ENCODE assay signal across 3 cellular contexts in the genomic region with DNA sequence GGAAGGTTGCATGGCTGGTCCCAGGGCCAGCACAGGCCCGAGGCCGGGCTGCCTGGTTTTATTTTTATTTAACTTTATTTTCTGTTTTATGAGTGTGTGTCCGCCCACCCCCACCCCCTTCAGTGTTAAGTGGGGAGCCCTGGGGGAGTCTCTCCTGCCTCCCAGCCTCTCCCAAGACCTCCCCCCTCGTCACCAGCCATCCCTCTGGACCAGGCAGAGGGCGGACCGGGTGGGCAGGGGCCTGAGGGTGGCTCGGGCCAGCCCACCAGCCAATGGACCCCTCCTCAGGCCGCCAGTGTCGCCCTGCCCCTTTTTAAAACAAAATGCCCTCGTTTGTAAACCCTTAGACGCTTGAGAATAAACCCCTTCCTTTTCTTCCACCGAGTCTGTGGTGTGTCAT.
TF ChIP-seq lines count a peak whose summit lies in the region.

No MANE protein-coding gene starts in this region.

TF ChIP-seq in SK-N-SH, 30 proteins besides CTCF, POLR2A, EP300 and RAD21:
- TF ChIP-seq, protein P1, sequence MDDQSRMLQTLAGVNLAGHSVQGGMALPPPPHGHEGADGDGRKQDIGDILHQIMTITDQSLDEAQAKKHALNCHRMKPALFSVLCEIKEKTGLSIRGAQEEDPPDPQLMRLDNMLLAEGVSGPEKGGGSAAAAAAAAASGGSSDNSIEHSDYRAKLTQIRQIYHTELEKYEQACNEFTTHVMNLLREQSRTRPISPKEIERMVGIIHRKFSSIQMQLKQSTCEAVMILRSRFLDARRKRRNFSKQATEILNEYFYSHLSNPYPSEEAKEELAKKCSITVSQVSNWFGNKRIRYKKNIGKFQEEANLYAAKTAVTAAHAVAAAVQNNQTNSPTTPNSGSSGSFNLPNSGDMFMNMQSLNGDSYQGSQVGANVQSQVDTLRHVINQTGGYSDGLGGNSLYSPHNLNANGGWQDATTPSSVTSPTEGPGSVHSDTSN (IDR thresholded peaks at IDR 0.05), result 0 out of 2 replicates have a peak, but pooled peaks have one; percentile 16
- TF ChIP-seq POLR2AphosphoS5 (IDR thresholded peaks at IDR 0.05; ENCODE audit: low read depth, low read length), result no peak

TF ChIP-seq in SK-N-SH treated with all-trans-retinoic acid at 6 μM for 48 hours, 23 proteins besides CTCF, POLR2A, EP300 and RAD21:
- TF ChIP-seq ZFP30 (CRISPR knock-in tag; IDR thresholded peaks at IDR 0.05) (no peak), RARB (CRISPR knock-in tag; IDR thresholded peaks at IDR 0.05) (no peak), ZC3H10 (CRISPR knock-in tag; IDR thresholded peaks at IDR 0.05) (no peak)
- TF ChIP-seq, protein P2, sequence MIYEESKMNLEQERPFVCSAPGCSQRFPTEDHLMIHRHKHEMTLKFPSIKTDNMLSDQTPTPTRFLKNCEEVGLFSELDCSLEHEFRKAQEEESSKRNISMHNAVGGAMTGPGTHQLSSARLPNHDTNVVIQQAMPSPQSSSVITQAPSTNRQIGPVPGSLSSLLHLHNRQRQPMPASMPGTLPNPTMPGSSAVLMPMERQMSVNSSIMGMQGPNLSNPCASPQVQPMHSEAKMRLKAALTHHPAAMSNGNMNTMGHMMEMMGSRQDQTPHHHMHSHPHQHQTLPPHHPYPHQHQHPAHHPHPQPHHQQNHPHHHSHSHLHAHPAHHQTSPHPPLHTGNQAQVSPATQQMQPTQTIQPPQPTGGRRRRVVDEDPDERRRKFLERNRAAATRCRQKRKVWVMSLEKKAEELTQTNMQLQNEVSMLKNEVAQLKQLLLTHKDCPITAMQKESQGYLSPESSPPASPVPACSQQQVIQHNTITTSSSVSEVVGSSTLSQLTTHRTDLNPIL (CRISPR knock-in tag; IDR thresholded peaks at IDR 0.05; ENCODE audit: low read depth), result no peak
- TF ChIP-seq, protein P3, sequence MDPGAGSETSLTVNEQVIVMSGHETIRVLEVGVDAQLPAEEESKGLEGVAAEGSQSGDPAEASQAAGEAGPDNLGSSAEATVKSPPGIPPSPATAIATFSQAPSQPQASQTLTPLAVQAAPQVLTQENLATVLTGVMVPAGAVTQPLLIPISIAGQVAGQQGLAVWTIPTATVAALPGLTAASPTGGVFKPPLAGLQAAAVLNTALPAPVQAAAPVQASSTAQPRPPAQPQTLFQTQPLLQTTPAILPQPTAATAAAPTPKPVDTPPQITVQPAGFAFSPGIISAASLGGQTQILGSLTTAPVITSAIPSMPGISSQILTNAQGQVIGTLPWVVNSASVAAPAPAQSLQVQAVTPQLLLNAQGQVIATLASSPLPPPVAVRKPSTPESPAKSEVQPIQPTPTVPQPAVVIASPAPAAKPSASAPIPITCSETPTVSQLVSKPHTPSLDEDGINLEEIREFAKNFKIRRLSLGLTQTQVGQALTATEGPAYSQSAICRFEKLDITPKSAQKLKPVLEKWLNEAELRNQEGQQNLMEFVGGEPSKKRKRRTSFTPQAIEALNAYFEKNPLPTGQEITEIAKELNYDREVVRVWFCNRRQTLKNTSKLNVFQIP (CRISPR knock-in tag; IDR thresholded peaks at IDR 0.05; ENCODE audit: borderline replicate concordance, low read depth), result no peak
TF ChIP-seq in SK-N-SH treated with all-trans-retinoic acid at 6 μM for 48 hours: peak in this region for 0.

TF ChIP-seq in K562, 482 proteins besides CTCF, POLR2A, EP300 and RAD21:
- TF ChIP-seq ZNF197 (CRISPR knock-in tag; IDR thresholded peaks at IDR 0.05; ENCODE audit: low read depth) (no peak), ZNF212 (CRISPR knock-in tag; IDR thresholded peaks at IDR 0.05) (no peak), SUPT5H (IDR thresholded peaks at IDR 0.05) (0 out of 2 replicates have a peak, but pooled peaks have one; percentile 20), RFX5 (IDR thresholded peaks at IDR 0.05; ENCODE audit: low read depth, low read length) (no peak), POLR2G (IDR thresholded peaks at IDR 0.05; ENCODE audit: low read depth, low read length) (peak; percentile 68), TAL1 (IDR thresholded peaks at IDR 0.05) (no peak), RBFOX2 (IDR thresholded peaks at IDR 0.05; ENCODE audit: low read depth, low read length) (0 out of 2 replicates have a peak, but pooled peaks have one; percentile 21), TAF9B (IDR thresholded peaks at IDR 0.05; ENCODE audit: partially characterized antibody) (no peak), ZNF384 (IDR thresholded peaks at IDR 0.05; ENCODE audit: low read depth, low read length) (no peak), SMC3 (conservative IDR thresholded peaks at IDR 0.05; ENCODE audit: insufficient read depth, low read depth, low read length) (no peak), GTF2F1 (IDR thresholded peaks at IDR 0.05; ENCODE audit: low read depth, low read length) (no peak), DIDO1 (tag; IDR thresholded peaks at IDR 0.05; ENCODE audit: low read depth) (no peak), TCF7 (IDR thresholded peaks at IDR 0.05; ENCODE audit: borderline replicate concordance) (no peak)
- TF ChIP-seq, protein P4, sequence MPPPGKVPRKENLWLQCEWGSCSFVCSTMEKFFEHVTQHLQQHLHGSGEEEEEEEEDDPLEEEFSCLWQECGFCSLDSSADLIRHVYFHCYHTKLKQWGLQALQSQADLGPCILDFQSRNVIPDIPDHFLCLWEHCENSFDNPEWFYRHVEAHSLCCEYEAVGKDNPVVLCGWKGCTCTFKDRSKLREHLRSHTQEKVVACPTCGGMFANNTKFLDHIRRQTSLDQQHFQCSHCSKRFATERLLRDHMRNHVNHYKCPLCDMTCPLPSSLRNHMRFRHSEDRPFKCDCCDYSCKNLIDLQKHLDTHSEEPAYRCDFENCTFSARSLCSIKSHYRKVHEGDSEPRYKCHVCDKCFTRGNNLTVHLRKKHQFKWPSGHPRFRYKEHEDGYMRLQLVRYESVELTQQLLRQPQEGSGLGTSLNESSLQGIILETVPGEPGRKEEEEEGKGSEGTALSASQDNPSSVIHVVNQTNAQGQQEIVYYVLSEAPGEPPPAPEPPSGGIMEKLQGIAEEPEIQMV (tag; conservative IDR thresholded peaks at IDR 0.05; ENCODE audit: low read depth), result no peak
- TF ChIP-seq, protein P5, sequence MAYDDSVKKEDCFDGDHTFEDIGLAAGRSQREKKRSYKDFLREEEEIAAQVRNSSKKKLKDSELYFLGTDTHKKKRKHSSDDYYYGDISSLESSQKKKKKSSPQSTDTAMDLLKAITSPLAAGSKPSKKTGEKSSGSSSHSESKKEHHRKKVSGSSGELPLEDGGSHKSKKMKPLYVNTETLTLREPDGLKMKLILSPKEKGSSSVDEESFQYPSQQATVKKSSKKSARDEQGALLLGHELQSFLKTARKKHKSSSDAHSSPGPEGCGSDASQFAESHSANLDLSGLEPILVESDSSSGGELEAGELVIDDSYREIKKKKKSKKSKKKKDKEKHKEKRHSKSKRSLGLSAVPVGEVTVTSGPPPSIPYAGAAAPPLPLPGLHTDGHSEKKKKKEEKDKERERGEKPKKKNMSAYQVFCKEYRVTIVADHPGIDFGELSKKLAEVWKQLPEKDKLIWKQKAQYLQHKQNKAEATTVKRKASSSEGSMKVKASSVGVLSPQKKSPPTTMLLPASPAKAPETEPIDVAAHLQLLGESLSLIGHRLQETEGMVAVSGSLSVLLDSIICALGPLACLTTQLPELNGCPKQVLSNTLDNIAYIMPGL (CRISPR knock-in tag; IDR thresholded peaks at IDR 0.05), result no peak
- TF ChIP-seq, protein P6, sequence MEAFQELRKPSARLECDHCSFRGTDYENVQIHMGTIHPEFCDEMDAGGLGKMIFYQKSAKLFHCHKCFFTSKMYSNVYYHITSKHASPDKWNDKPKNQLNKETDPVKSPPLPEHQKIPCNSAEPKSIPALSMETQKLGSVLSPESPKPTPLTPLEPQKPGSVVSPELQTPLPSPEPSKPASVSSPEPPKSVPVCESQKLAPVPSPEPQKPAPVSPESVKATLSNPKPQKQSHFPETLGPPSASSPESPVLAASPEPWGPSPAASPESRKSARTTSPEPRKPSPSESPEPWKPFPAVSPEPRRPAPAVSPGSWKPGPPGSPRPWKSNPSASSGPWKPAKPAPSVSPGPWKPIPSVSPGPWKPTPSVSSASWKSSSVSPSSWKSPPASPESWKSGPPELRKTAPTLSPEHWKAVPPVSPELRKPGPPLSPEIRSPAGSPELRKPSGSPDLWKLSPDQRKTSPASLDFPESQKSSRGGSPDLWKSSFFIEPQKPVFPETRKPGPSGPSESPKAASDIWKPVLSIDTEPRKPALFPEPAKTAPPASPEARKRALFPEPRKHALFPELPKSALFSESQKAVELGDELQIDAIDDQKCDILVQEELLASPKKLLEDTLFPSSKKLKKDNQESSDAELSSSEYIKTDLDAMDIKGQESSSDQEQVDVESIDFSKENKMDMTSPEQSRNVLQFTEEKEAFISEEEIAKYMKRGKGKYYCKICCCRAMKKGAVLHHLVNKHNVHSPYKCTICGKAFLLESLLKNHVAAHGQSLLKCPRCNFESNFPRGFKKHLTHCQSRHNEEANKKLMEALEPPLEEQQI (IDR thresholded peaks at IDR 0.05), result no peak
- TF ChIP-seq, protein P7, sequence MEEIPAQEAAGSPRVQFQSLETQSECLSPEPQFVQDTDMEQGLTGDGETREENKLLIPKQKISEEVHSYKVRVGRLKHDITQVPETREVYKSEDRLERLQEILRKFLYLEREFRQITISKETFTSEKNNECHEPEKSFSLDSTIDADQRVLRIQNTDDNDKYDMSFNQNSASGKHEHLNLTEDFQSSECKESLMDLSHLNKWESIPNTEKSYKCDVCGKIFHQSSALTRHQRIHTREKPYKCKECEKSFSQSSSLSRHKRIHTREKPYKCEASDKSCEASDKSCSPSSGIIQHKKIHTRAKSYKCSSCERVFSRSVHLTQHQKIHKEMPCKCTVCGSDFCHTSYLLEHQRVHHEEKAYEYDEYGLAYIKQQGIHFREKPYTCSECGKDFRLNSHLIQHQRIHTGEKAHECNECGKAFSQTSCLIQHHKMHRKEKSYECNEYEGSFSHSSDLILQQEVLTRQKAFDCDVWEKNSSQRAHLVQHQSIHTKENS (CRISPR knock-in tag; IDR thresholded peaks at IDR 0.05), result no peak
